6 cellular contexts compared by ENCODE assay signal in the genomic region with DNA sequence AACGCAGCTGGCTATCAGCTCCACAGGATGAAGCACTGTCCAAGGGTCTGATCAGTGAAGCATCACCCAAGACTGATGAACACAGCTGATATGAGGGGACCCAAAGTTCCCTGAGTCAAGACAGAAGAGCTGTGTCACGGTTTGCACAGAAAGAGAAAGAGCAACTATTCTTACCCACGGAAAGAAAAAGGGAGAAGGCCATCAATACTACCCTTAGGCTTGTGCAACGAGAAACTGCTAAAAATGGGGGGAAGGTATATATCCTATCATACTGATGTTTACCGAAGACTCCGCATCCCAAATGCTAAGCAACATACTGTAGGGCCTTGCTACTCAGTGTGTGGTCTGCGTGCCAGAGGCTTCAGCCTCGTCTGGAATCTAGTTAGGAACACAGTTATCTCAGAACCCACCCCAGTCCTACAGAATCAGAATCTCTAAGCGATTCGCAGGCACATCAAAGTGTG.
DNase-seq lines count a peak whose midpoint lies in the region; TF ChIP-seq lines count a peak whose summit lies in the region.

No MANE protein-coding gene starts in this region.

- H3K4me3 ChIP-seq in GM12875 (ENCODE audit: low read depth, low read length), result peak overlapping the region; percentile 79

- H3K27ac ChIP-seq in VCaP, result peak overlapping the region; percentile 88
- peak overlapping the region; percentile 13 for H3K27ac ChIP-seq in layer of hippocampus (ENCODE audit: low read depth, low read length)

- no peaks in the 10 kb centered on the region for H3K27me3 ChIP-seq in layer of hippocampus (ENCODE audit: control insufficient read depth, insufficient read depth, low read length)

- TF ChIP-seq CTCF in GM12875 (IDR thresholded peaks at IDR 0.05; ENCODE audit: borderline replicate concordance, insufficient read depth, low read depth, low read length) (no peak), VCaP (conservative IDR thresholded peaks at IDR 0.05) (no peak)

- no peak for DNase-seq in NCI-H748 (lab: John Stamatoyannopoulos, UW; ENCODE audit: unreplicated experiment)
- no peak for DNase-seq in activated CD4-positive, alpha-beta T cell treated with anti-CD3 and anti-CD28 coated beads for 48 hours
- no peak for DNase-seq in NCI-H748 treated with DMSO at 0.1 percent for 48 hours (lab: John Stamatoyannopoulos, UW)
